In genomic region chr7:122217125-122217524, GRCh38 we compare ENCODE assay signal across 21 cellular contexts.
A peak's percentile ranks its signal among the peaks of the same experiment; 100 is the strongest.
DNase-seq lines count a peak whose midpoint lies in the region; ATAC-seq, FAIRE-seq and TF ChIP-seq lines count a peak whose summit lies in the region.
"Had no signal": no experiment of that assay in that cellular context is flagged by ENCODE, and none has a peak within 500 bp of the region (broad histone marks: within the 10 kb centered on the region; RNA-seq: fewer than 3 reads in every experiment).

No MANE protein-coding gene starts in this region.

- H3K4me3 ChIP-seq in pancreas (no peak overlapping the region), endodermal cell (ENCODE audit: low read length) (no peak overlapping the region)
- H3K4me3 ChIP-seq: adrenal gland had no signal

- H3K27me3 ChIP-seq in pancreas (no peaks in the 10 kb centered on the region), endodermal cell (ENCODE audit: control insufficient read depth, insufficient read depth, low read length, poor library complexity, severe bottlenecking) (no peaks in the 10 kb centered on the region)
- H3K27me3 ChIP-seq: adrenal gland had no signal

- H3K27me3 Mint-ChIP-seq in WTC11 (ENCODE audit: low read depth) (no peaks in the 10 kb centered on the region), endodermal cell (ENCODE audit: insufficient read depth) (no peaks in the 10 kb centered on the region)
- H3K27me3 Mint-ChIP-seq: activated CD4-positive, alpha-beta memory T cell treated with anti-CD3 and anti-CD28 coated beads, Interleukin-2, amount 10 ng/mL, durations not matched to agents 7 days and 5 days; CD4-positive, CD25-positive, alpha-beta regulatory T cell had no signal

- intact Hi-C loops in pancreas (cut with DNase I), result loop anchor here in 1 of 3 donors (10.0 kb wide), 1 partner anchor 318 kb away; no protein-coding TSS in a partner anchor

- no peak overlapping the region for H3K27ac Mint-ChIP-seq in WTC11
- no peak overlapping the region for H3K27ac Mint-ChIP-seq in endodermal cell
- H3K27ac Mint-ChIP-seq: activated CD4-positive, alpha-beta memory T cell treated with anti-CD3 and anti-CD28 coated beads, Interleukin-2, amount 10 ng/mL, durations not matched to agents 7 days and 5 days; CD4-positive, CD25-positive, alpha-beta regulatory T cell; H9; natural killer cell; type B pancreatic cell had no signal

- H3K9ac ChIP-seq in endodermal cell (ENCODE audit: extremely low read depth, low read length, poor library complexity, severe bottlenecking), result no peak overlapping the region

- FAIRE-seq in pancreas (lab: Jason Lieb, UNC) (no peak), urothelium cell line (lab: Jason Lieb, UNC) (no peak)
- FAIRE-seq: GM18507 had no signal

- 59 to 61% methylated on average over 3 of the region's 3 CpGs for WGBS in pancreas, 2 donors
- 62 to 67% methylated on average over 3 of the region's 3 CpGs for WGBS in endodermal cell (ENCODE audit: insufficient coverage in 1 of 2, insufficient read length in 1 of 2), 2 experiments

- H3K36me3 Mint-ChIP-seq in WTC11, result no peaks in the 10 kb centered on the region
- H3K36me3 Mint-ChIP-seq in endodermal cell (ENCODE audit: low read depth), result no peaks in the 10 kb centered on the region
- H3K36me3 Mint-ChIP-seq: CD4-positive, CD25-positive, alpha-beta regulatory T cell; natural killer cell; type B pancreatic cell had no signal

- H3K4me1 ChIP-seq in pancreas (no peaks in the 10 kb centered on the region), endodermal cell (ENCODE audit: control insufficient read depth, insufficient read depth, low read length) (no peaks in the 10 kb centered on the region)
- H3K4me1 ChIP-seq: adrenal gland had no signal

- H3K4me1 Mint-ChIP-seq in WTC11, result peaks cover 3% of the 10 kb centered on the region; the same call in 1 of the 2 replicates
- H3K4me1 Mint-ChIP-seq in endodermal cell, result no peaks in the 10 kb centered on the region
- H3K4me1 Mint-ChIP-seq: activated CD4-positive, alpha-beta memory T cell treated with anti-CD3 and anti-CD28 coated beads, Interleukin-2, amount 10 ng/mL, durations not matched to agents 7 days and 5 days; CD4-positive, CD25-positive, alpha-beta regulatory T cell; H9; natural killer cell had no signal

- ATAC-seq in WTC11 (no peak), pancreas (peak; percentile 76 to 92 (median 87))
- no peak for ATAC-seq in stimulated activated naive CD8-positive, alpha-beta T cell treated with anti-CD3 and anti-CD28 coated beads, Interleukin-15, Interleukin-2, amounts not matched to agents 100 U/mL and 50 U/mL, for 24 hours
- ATAC-seq: natural killer cell, right cardiac atrium had no signal

- CTCF ChIA-PET in WTC11 (lab: Charles Lee), result interaction anchor here (0.7 to 1.3 kb wide), 2 partner anchors 93 to 686 kb away, joined by 4 read pairs; no protein-coding TSS in a partner anchor

- no peak overlapping the region for H3K27ac ChIP-seq in pancreas
- no peak overlapping the region for H3K27ac ChIP-seq in endodermal cell (ENCODE audit: low read depth, low read length)
- H3K27ac ChIP-seq: adrenal gland had no signal

- no peak overlapping the region for H3K4me3 Mint-ChIP-seq in WTC11
- H3K4me3 Mint-ChIP-seq in endodermal cell, result no peak overlapping the region
- H3K4me3 Mint-ChIP-seq: activated CD4-positive, alpha-beta memory T cell treated with anti-CD3 and anti-CD28 coated beads, Interleukin-2, amount 10 ng/mL, durations not matched to agents 7 days and 5 days; CD4-positive, CD25-positive, alpha-beta regulatory T cell; H9; natural killer cell; type B pancreatic cell had no signal

- peak; percentile 42 for DNase-seq in H4 (ENCODE audit: low spot score)
- DNase-seq in WTC11 (ENCODE audit: low spot score), result no peak
- peak; percentile 4 for DNase-seq in fibroblast of gingiva (ENCODE audit: low read depth)
- DNase-seq in pancreas, result peak in 1 of 6 donors; percentile 37
- no peak for DNase-seq in endodermal cell
- DNase-seq in urothelium cell line (ENCODE audit: low spot score), result no peak
- DNase-seq in stimulated activated naive CD8-positive, alpha-beta T cell treated with anti-CD3 and anti-CD28 coated beads, Interleukin-15, Interleukin-2, amounts not matched to agents 100 U/mL and 50 U/mL, for 24 hours, result no peak
- DNase-seq: activated CD4-positive, alpha-beta memory T cell treated with anti-CD3 and anti-CD28 coated beads, Interleukin-2, amount 10 ng/mL, durations not matched to agents 7 days and 5 days; activated CD4-positive, CD25-positive, alpha-beta regulatory T cell; activated gamma-delta T cell treated with Interleukin-2 at 50 U/mL for 16 hours; adrenal gland; CD4-positive, CD25-positive, alpha-beta regulatory T cell; glutamatergic neuron; H9; natural killer cell; NCI-H2171; NCI-H524 treated with DMSO at 0.1 percent for 48 hours; right cardiac atrium; T1000 had no signal

- H3K36me3 ChIP-seq in pancreas, result no peaks in the 10 kb centered on the region
- H3K36me3 ChIP-seq in endodermal cell (ENCODE audit: control insufficient read depth, insufficient read depth, low read length), result no peaks in the 10 kb centered on the region
- H3K36me3 ChIP-seq: adrenal gland had no signal

- H3K9me3 Mint-ChIP-seq in WTC11 (peaks cover 23% of the 10 kb centered on the region), endodermal cell (no peaks in the 10 kb centered on the region)
- H3K9me3 Mint-ChIP-seq: activated CD4-positive, alpha-beta memory T cell treated with anti-CD3 and anti-CD28 coated beads, Interleukin-2, amount 10 ng/mL, durations not matched to agents 7 days and 5 days; CD4-positive, CD25-positive, alpha-beta regulatory T cell; H9; type B pancreatic cell had no signal

- no peak for TF ChIP-seq CTCF in WTC11 (IDR thresholded peaks at IDR 0.05)
- no peak for TF ChIP-seq CTCF in pancreas (IDR thresholded peaks at IDR 0.05)
- no peak for TF ChIP-seq CTCF in endodermal cell (conservative IDR thresholded peaks at IDR 0.05)

- POLR2A ChIA-PET in WTC11 (lab: Charles Lee), result no interaction called here

- H3K9me3 ChIP-seq in pancreas (no peaks in the 10 kb centered on the region), endodermal cell (ENCODE audit: control insufficient read depth, low read length) (no peaks in the 10 kb centered on the region)
- H3K9me3 ChIP-seq: adrenal gland had no signal

TF ChIP-seq in WTC11, 78 proteins besides CTCF, POLR2A, EP300 and RAD21:
- TF ChIP-seq ETV6 (CRISPR knock-in tag; IDR thresholded peaks at IDR 0.05), result no peak
- TF ChIP-seq ZNF423 (CRISPR knock-in tag; IDR thresholded peaks at IDR 0.05), result no peak
- no peak for TF ChIP-seq MAX (CRISPR knock-in tag; IDR thresholded peaks at IDR 0.05)
- peak; percentile 24; the same call in 1 of the 2 replicates for TF ChIP-seq GABPB1 (CRISPR knock-in tag; IDR thresholded peaks at IDR 0.05)
TF ChIP-seq in WTC11: peak in this region for 1.

Comparison
In these comparisons a context has a peak if more than half of its experiments do, and no peak if none do; other contexts are left out.
1. DNase-seq: peak in H4 (single experiment) and fibroblast of gingiva (single experiment); none in WTC11 (single experiment), endodermal cell (single experiment), urothelium cell line (single experiment) and stimulated activated naive CD8-positive, alpha-beta T cell treated with anti-CD3 and anti-CD28 coated beads, Interleukin-15, Interleukin-2, amounts not matched to agents 100 U/mL and 50 U/mL, for 24 hours (single experiment).
2. ATAC-seq: peak in pancreas (4 of 4); none in WTC11 (single experiment) and stimulated activated naive CD8-positive, alpha-beta T cell treated with anti-CD3 and anti-CD28 coated beads, Interleukin-15, Interleukin-2, amounts not matched to agents 100 U/mL and 50 U/mL, for 24 hours (single experiment).